ENCODE assay signal across 8 cellular contexts in genomic region chr15:89112341-89112971, GRCh38. TPM values are rescaled to one million over a fixed set of nuclear protein-coding genes. Genes with fewer than 3 reads are reported as not detected.
DNase-seq lines count a peak whose midpoint lies in the region; ATAC-seq, FAIRE-seq and TF ChIP-seq lines count a peak whose summit lies in the region.

No MANE protein-coding gene starts in this region.

- ATAC-seq in PC-3, result peak; percentile 82

- H3K4me1 ChIP-seq in PC-3 (ENCODE audit: insufficient read depth, low read length), result peaks cover 44% of the 10 kb centered on the region
- peaks cover 3% of the 10 kb centered on the region for H3K4me1 ChIP-seq in endodermal cell (ENCODE audit: control insufficient read depth, insufficient read depth, low read length)

- H3K27me3 Mint-ChIP-seq in endodermal cell (ENCODE audit: insufficient read depth), result no peaks in the 10 kb centered on the region

- H2AFZ ChIP-seq in PC-3 (ENCODE audit: low read length), result no peak overlapping the region

- 89% methylated on average over 1 of the region's 1 CpG; no CpG with 5 or more reads in 1 of the 2 experiments for WGBS in endodermal cell (ENCODE audit: insufficient coverage in 1 of 2, insufficient read length in 1 of 2), 2 experiments

- H3K79me2 ChIP-seq in PC-3 (ENCODE audit: low read length), result peaks cover 15% of the 10 kb centered on the region

- FAIRE-seq in GM18507 (lab: Jason Lieb, UNC), result peak; percentile 12

- POLR2A ChIA-PET in PC-3 (lab: Charles Lee; ENCODE audit: unreplicated experiment), result no interaction called here

- no peak overlapping the region for H3K9ac ChIP-seq in PC-3 (ENCODE audit: low read length)
- no peak overlapping the region for H3K9ac ChIP-seq in endodermal cell (ENCODE audit: extremely low read depth, low read length, poor library complexity, severe bottlenecking)

- H3K27ac Mint-ChIP-seq in endodermal cell, result no peak overlapping the region

- TSS peak; percentile 49 for BruUV-seq in PC-3 (replicated peaks; lab: Mats Ljungman, UMichigan)

- TF ChIP-seq CTCF in PC-3 (conservative IDR thresholded peaks at IDR 0.05; ENCODE audit: low read depth, low read length) (no peak), endodermal cell (conservative IDR thresholded peaks at IDR 0.05) (no peak)

- H3K4me3 ChIP-seq in PC-3 (ENCODE audit: low read length), result no peak overlapping the region
- no peak overlapping the region for H3K4me3 ChIP-seq in endodermal cell (ENCODE audit: low read length)

- no peaks in the 10 kb centered on the region for H4K20me1 ChIP-seq in PC-3 (ENCODE audit: low read length)

- H3K27me3 ChIP-seq in PC-3 (ENCODE audit: low read length) (no peaks in the 10 kb centered on the region), endodermal cell (ENCODE audit: control insufficient read depth, insufficient read depth, low read length, poor library complexity, severe bottlenecking) (no peaks in the 10 kb centered on the region)

- peak overlapping the region; percentile 35 for H3K4me2 ChIP-seq in PC-3 (ENCODE audit: low read length)

- DNase-seq in GM18507 (ENCODE audit: extremely low spot score, insufficient read length, low read depth), result peak; percentile 46
- peak; percentile 45 for DNase-seq in HCEC 1CT
- DNase-seq in PC-3, result peak; percentile 67
- peak; percentile 72 for DNase-seq in glomerular visceral epithelial cell (ENCODE audit: extremely low spot score)
- peak in 22 of 49 donors; percentile 21 to 65 (median 46) for DNase-seq in substantia nigra (lab: John Stamatoyannopoulos, UW)
- DNase-seq in endodermal cell, result no peak
- no peak for DNase-seq in cerebellar cortex (ENCODE audit: low spot score)
- no peak for DNase-seq in NCI-H446 treated with DMSO at 0.1 percent for 48 hours (lab: John Stamatoyannopoulos, UW)

- H3K27ac ChIP-seq in PC-3 (ENCODE audit: low read length) (peak overlapping the region; percentile 48), substantia nigra (ENCODE audit: low read depth, low read length, poor library complexity, severe bottlenecking) (peak overlapping the region; percentile 75), endodermal cell (ENCODE audit: low read depth, low read length) (no peak overlapping the region)

- intact Hi-C loops in PC-3 (cut with micrococcal nuclease), result no loop called here

- no peaks in the 10 kb centered on the region for H3K9me2 ChIP-seq in PC-3 (replicated peaks; ENCODE audit: low read length)

- H3K9me3 ChIP-seq in PC-3 (ENCODE audit: low read length) (no peaks in the 10 kb centered on the region), endodermal cell (ENCODE audit: control insufficient read depth, low read length) (no peaks in the 10 kb centered on the region)

- peaks cover 42% of the 10 kb centered on the region for H3K4me1 Mint-ChIP-seq in endodermal cell

- no peaks in the 10 kb centered on the region for H3K9me3 Mint-ChIP-seq in endodermal cell

- no peak overlapping the region for H3K4me3 Mint-ChIP-seq in endodermal cell

- H3K36me3 ChIP-seq in PC-3 (ENCODE audit: low read depth, low read length) (peaks cover 8% of the 10 kb centered on the region), endodermal cell (ENCODE audit: control insufficient read depth, insufficient read depth, low read length) (peaks cover 12% of the 10 kb centered on the region)

- CTCF ChIA-PET in PC-3 (lab: Charles Lee), result interaction anchor here (0.8 kb wide), 1 partner anchor 21 kb away, joined by 3 read pairs; no protein-coding TSS in a partner anchor

- no peaks in the 10 kb centered on the region for H3F3A ChIP-seq in PC-3 (ENCODE audit: low read length, unreplicated experiment)

- peaks cover 14% of the 10 kb centered on the region for H3K36me3 Mint-ChIP-seq in endodermal cell (ENCODE audit: low read depth)

RNA-seq across cellular contexts. Expression of gene ABHD2, which starts 24.2 kb away (rescaled TPM):
- 31.4 and 34.0 TPM in 2 replicates for total RNA-seq in PC-3 (2014; rRNA removed)
- 10 to 100 TPM; 24.1 to 26.0 TPM for total RNA-seq in endodermal cell
- polyA plus RNA-seq in endodermal cell (2013, experiment 1 of 2), result 18.6 TPM
- 18.1 TPM for polyA plus RNA-seq in endodermal cell (2013, experiment 2 of 2)

Comparison
In these comparisons a context has a peak if more than half of its experiments do, and no peak if none do; other contexts are left out.
1. DNase-seq: peak in GM18507 (single experiment), HCEC 1CT (single experiment), PC-3 (single experiment) and glomerular visceral epithelial cell (single experiment); none in endodermal cell (single experiment), cerebellar cortex (single experiment) and NCI-H446 treated with DMSO at 0.1 percent for 48 hours (single experiment).